Comparison of ENCODE assay signal across 8 cellular contexts in genomic region chrX:154546354-154547244, GRCh38. TPM values are rescaled to one million over a fixed set of nuclear protein-coding genes. Genes with fewer than 3 reads are reported as not detected.
DNase-seq lines count a peak whose midpoint lies in the region; ATAC-seq, FAIRE-seq and TF ChIP-seq lines count a peak whose summit lies in the region.

Gene G6PD (minus strand): TSS chrX:154546846. CDS start chrX:154546155, 691 bp downstream.

- H3K79me2 ChIP-seq in K562 (ENCODE audit: control insufficient read depth, insufficient read depth, low read length), result peaks cover 80% of the 10 kb centered on the region

- DNase-seq in NCI-H1105 (lab: John Stamatoyannopoulos, UW) (peak; percentile 80), T1000 (lab: John Stamatoyannopoulos, UW) (peak; percentile 54), K562 (ENCODE audit: extremely low read depth in 1 of 4, low spot score in 3 of 4) (peak; percentile 87 to 96 (median 91)), cortex of kidney (lab: John Stamatoyannopoulos, UW) (no peak)
- DNase-seq in stimulated activated CD4-positive, alpha-beta T cell treated with anti-CD3 and anti-CD28 coated beads, Interleukin-12 subunit alpha, Interleukin-12 subunit beta, amount 100 ng/mL, for 24 hours (ENCODE audit: low read depth in 2 of 2), result peak; percentile 56 to 63

- in situ Hi-C loops in K562 (cut with MboI), result loop anchor here (25.0 kb wide), 1 partner anchor 384 kb away; no protein-coding TSS in a partner anchor

- H3K27me3 ChIP-seq in K562 (ENCODE audit: control insufficient read depth in 2 of 2, insufficient read depth in 2 of 2, low read length in 2 of 2) (no peaks in the 10 kb centered on the region), iPS-20b (ENCODE audit: insufficient read depth, low read length) (no peaks in the 10 kb centered on the region)

- H3K4me3 ChIP-seq in K562 (peak within 1 kb of the TSS; percentile 98), iPS-20b (ENCODE audit: low read length) (peak within 1 kb of the TSS; percentile 96)

- peak; percentile 27 for ATAC-seq in GM18499 (IDR thresholded peaks at IDR 0.05; ENCODE audit: insufficient read depth, unreplicated experiment)
- peak; percentile 39 for ATAC-seq in HG02610 (IDR thresholded peaks at IDR 0.05; ENCODE audit: unreplicated experiment)
- peak; percentile 67 for ATAC-seq in K562

- peaks cover 47% of the 10 kb centered on the region for H3K36me3 ChIP-seq in K562 (ENCODE audit: control insufficient read depth, insufficient read depth, low read length)
- peaks cover 24% of the 10 kb centered on the region; the same call in 1 of the 2 replicates for H3K36me3 ChIP-seq in iPS-20b (ENCODE audit: insufficient read depth, low read depth, low read length)

- intact Hi-C loops in K562 (cut with micrococcal nuclease), result no loop called here

- peak within 1 kb of the TSS; percentile 90 for H2AFZ ChIP-seq in K562 (ENCODE audit: low read depth, low read length)

- TF ChIP-seq CTCF in K562 (IDR thresholded peaks at IDR 0.05 in 2 of 3, conservative IDR thresholded peaks at IDR 0.05 in 1 of 3; ENCODE audit: insufficient read depth in 2 of 3, low read depth in 1 of 3, low read length in 3 of 3), result no peak

- H3K9me3 ChIP-seq in K562 (replicated peaks; ENCODE audit: control insufficient read depth, insufficient read depth, low read depth, low read length) (no peaks in the 10 kb centered on the region), iPS-20b (ENCODE audit: insufficient read depth, low read depth, low read length) (no peaks in the 10 kb centered on the region)

- H3K27ac ChIP-seq in K562 (ENCODE audit: extremely low read depth, low read depth, low read length), result peak within 1 kb of the TSS; percentile 98
- H3K27ac ChIP-seq in iPS-20b (ENCODE audit: low read length), result no peak within 1 kb of the TSS

- peaks cover under 1% of the 10 kb centered on the region for H3K9me1 ChIP-seq in K562 (ENCODE audit: control insufficient read depth, insufficient read depth, low read length)

- TSS peak; percentile 67 for BruUV-seq in K562 (replicated peaks; lab: Mats Ljungman, UMichigan)

- H3K9ac ChIP-seq in K562 (ENCODE audit: insufficient read depth in 1 of 2, low read depth in 2 of 2, low read length in 2 of 2) (peak within 1 kb of the TSS; percentile 95 to 99), iPS-20b (ENCODE audit: low read depth, low read length) (peak within 1 kb of the TSS; percentile 91; the same call in 1 of the 2 replicates)

- CTCF ChIA-PET in K562 (lab: Yijun Ruan, JAX; ENCODE audit: low intra/inter-chr PET ratio), result no interaction called here

- no peak for TF ChIP-seq EP300 in K562 (IDR thresholded peaks at IDR 0.05; ENCODE audit: low read length)

- H3K4me1 ChIP-seq in K562 (replicated peaks in 1 of 2; ENCODE audit: control insufficient read depth in 2 of 2, insufficient read depth in 2 of 2, low read length in 2 of 2) (peaks cover 38 to 47% of the 10 kb centered on the region in 2 experiments), iPS-20b (ENCODE audit: insufficient read depth, low read length) (no peaks in the 10 kb centered on the region)

- POLR2A ChIA-PET in K562 (lab: Yijun Ruan, JAX), result interaction anchor here (0.5 to 1.6 kb wide), 6 partner anchors 149 to 873 kb away, joined by 3 to 5 read pairs (median 3); partner anchors contain the start of gene SLC6A8

- 1% methylated on average over 39 of the region's 92 CpGs for WGBS in K562 (ENCODE audit: insufficient coverage, low coverage, missing lambda C conversion rate)

- peak within 1 kb of the TSS; percentile 100 for H3K4me2 ChIP-seq in K562 (ENCODE audit: insufficient read depth, low read length)

- TF ChIP-seq RAD21 in K562 (CRISPR knock-in tag; conservative IDR thresholded peaks at IDR 0.05 in 1 of 2, IDR thresholded peaks at IDR 0.05 in 1 of 2), result no peak

- no peak for FAIRE-seq in K562 (lab: Jason Lieb, UNC)

- 0 out of 2 replicates have a peak, but pooled peaks cover 12% of the 10 kb centered on the region for H4K20me1 ChIP-seq in K562 (replicated peaks; ENCODE audit: control insufficient read depth, insufficient read depth, low read length)

- TF ChIP-seq POLR2A in K562 (conservative IDR thresholded peaks at IDR 0.05), result peak; percentile 69

TF ChIP-seq in K562, 482 proteins besides CTCF, POLR2A, EP300 and RAD21 (continues in another document):
- TF ChIP-seq BCLAF1 (IDR thresholded peaks at IDR 0.05; ENCODE audit: borderline replicate concordance in 1 of 2, control insufficient read depth in 1 of 2, low read depth in 2 of 2, low read length in 1 of 2) (no peak), LEF1 (IDR thresholded peaks at IDR 0.05) (no peak), PKNOX1 (IDR thresholded peaks at IDR 0.05) (no peak), KDM5B (IDR thresholded peaks at IDR 0.05; ENCODE audit: insufficient replicate concordance, low read depth, low read length) (peak; percentile 27), ZNF384 (IDR thresholded peaks at IDR 0.05; ENCODE audit: low read depth, low read length) (no peak), GABPB1 (CRISPR knock-in tag; IDR thresholded peaks at IDR 0.05) (peak; percentile 31; the same call in 1 of the 2 replicates), ZBTB8A (IDR thresholded peaks at IDR 0.05; ENCODE audit: partially characterized antibody) (no peak)

RNA-seq across cellular contexts. Expression of gene G6PD, which starts in this region (rescaled TPM):
- total RNA-seq in K562 (2011; cell fraction: chromatin; rRNA removed; ENCODE audit: low replicate concordance), result 99.3 and 369 TPM in 2 replicates
- total RNA-seq in K562 (2011; cell fraction: nucleolus; rRNA removed), result 201 and 212 TPM in 2 replicates
- total RNA-seq in K562 (2011; cell fraction: nucleoplasm; rRNA removed), result 122 and 126 TPM in 2 replicates
- 80.2 and 104 TPM in 2 replicates for total RNA-seq in K562 (2014; rRNA removed)
- total RNA-seq in K562 (2014; rRNA removed; fragmentation: Illumina TruSeq; extraction: Trizol), result 28.7 and 44.7 TPM in 2 replicates
- 66.4 and 73.6 TPM in 2 replicates for total RNA-seq in K562 (2015; rRNA removed; fragmentation: Illumina TruSeq; extraction: Trizol)
- total RNA-seq in K562 (2021), result 205 and 212 TPM in 2 replicates
- polyA plus RNA-seq in K562 (2011; rRNA removed), result 44.6 and 133 TPM in 2 replicates
- polyA plus RNA-seq in K562 (2011; cell fraction: cytosol; rRNA removed), result 69.2 and 84.8 TPM in 2 replicates
- polyA plus RNA-seq in K562 (2011; cell fraction: nucleus; rRNA removed), result 266 and 292 TPM in 2 replicates
- polyA plus RNA-seq in K562 (2012), result 217 and 238 TPM in 2 replicates
- 222 and 260 TPM in 2 replicates for polyA plus RNA-seq in K562 (2014; fragmentation: Illumina TruSeq; extraction: Trizol)
- 10 to 100 TPM in 1 of 2 experiments, 1 to 10 TPM in 1; 2.9 to 18.3 TPM for polyA plus RNA-seq in K562 (2014; fragmentation: Nextera tagmentation; extraction: Ambion mirVana)
- 86.3 and 104 TPM in 2 replicates for polyA plus RNA-seq in K562 (2014; rRNA removed)
- polyA minus RNA-seq in K562 (2011; rRNA and poly(A)+ RNA removed), result 39.7 and 47.5 TPM in 2 replicates
- polyA minus RNA-seq in K562 (2011; cell fraction: cytosol; rRNA and poly(A)+ RNA removed), result 94.5 and 147 TPM in 2 replicates
- 96.3 and 128 TPM in 2 replicates for polyA minus RNA-seq in K562 (2011; cell fraction: nucleus; rRNA and poly(A)+ RNA removed)
